ENCODE assay signal across 20 cellular contexts in genomic region chr18:54163458-54163857, GRCh38.
A peak's percentile ranks its signal among the peaks of the same experiment; 100 is the strongest.
DNase-seq lines count a peak whose midpoint lies in the region; ATAC-seq and TF ChIP-seq lines count a peak whose summit lies in the region.
"Had no signal": no experiment of that assay in that cellular context is flagged by ENCODE, and none has a peak within 500 bp of the region (broad histone marks: within the 10 kb centered on the region; RNA-seq: fewer than 3 reads in every experiment).

No MANE protein-coding gene starts in this region.

- no peak for TF ChIP-seq POLR2A in thyroid gland (IDR thresholded peaks at IDR 0.05)

- H2AFZ ChIP-seq in SK-N-SH (ENCODE audit: low read depth) (no peak overlapping the region), mesenchymal stem cell (ENCODE audit: low read depth, low read length) (no peak overlapping the region)

- H3K14ac ChIP-seq in mesenchymal stem cell (ENCODE audit: low read length in 2 of 2): no peak overlapping the region

- H3K36me3 ChIP-seq in SK-N-SH (replicated peaks in 1 of 2; ENCODE audit: control insufficient read depth in 1 of 2, insufficient read depth in 2 of 2, low read length in 1 of 2) (peaks cover 40 to 61% of the 10 kb centered on the region in 2 experiments), mesenchymal stem cell (ENCODE audit: control insufficient read depth in 1 of 2, insufficient read depth in 2 of 2, low read depth in 1 of 2, low read length in 2 of 2) (peaks cover 15 to 76% of the 10 kb centered on the region in 2 experiments), thyroid gland (peaks cover 37 to 46% of the 10 kb centered on the region in 2 donors)
- H3K36me3 ChIP-seq: BE2C had no signal

- no peak overlapping the region for H2BK12ac ChIP-seq in mesenchymal stem cell (ENCODE audit: low read length in 2 of 2)

- no peak for TF ChIP-seq RAD21 in SK-N-SH (IDR thresholded peaks at IDR 0.05; ENCODE audit: low read length)

- ATAC-seq in SK-N-SH treated with all-trans-retinoic acid at 6 μM for 48 hours (no peak), HG03108 (IDR thresholded peaks at IDR 0.05; ENCODE audit: unreplicated experiment) (no peak), HG02973 (IDR thresholded peaks at IDR 0.05; ENCODE audit: unreplicated experiment) (no peak)
- ATAC-seq: body of pancreas had no signal

- peaks cover 71% of the 10 kb centered on the region for H3K4me1 Mint-ChIP-seq in HFFc6 (ENCODE audit: low read depth)
- H3K4me1 Mint-ChIP-seq in activated naive CD8-positive, alpha-beta T cell (ENCODE audit: low read depth): peaks cover 5% of the 10 kb centered on the region

- no peak overlapping the region for H2AK5ac ChIP-seq in mesenchymal stem cell (ENCODE audit: low read length, severe bottlenecking)

- no peak for TF ChIP-seq CTCF in SK-N-SH (IDR thresholded peaks at IDR 0.05)
- TF ChIP-seq CTCF in HFFc6 (IDR thresholded peaks at IDR 0.05): no peak
- TF ChIP-seq CTCF in thyroid gland (IDR thresholded peaks at IDR 0.05): no peak

- H3K27ac ChIP-seq in SK-N-SH (ENCODE audit: low read depth in 2 of 2, low read length in 1 of 2): peak overlapping the region in 1 of 2 experiments; percentile 38; a peak in 2 of 4 replicates
- H3K27ac ChIP-seq in mesenchymal stem cell (ENCODE audit: low read length, poor library complexity, severe bottlenecking): peak overlapping the region; percentile 53
- H3K27ac ChIP-seq in thyroid gland: no peak overlapping the region
- H3K27ac ChIP-seq: 22Rv1, body of pancreas, tibial artery had no signal

- CTCF ChIA-PET in SK-N-SH (lab: Yijun Ruan, JAX): no interaction called here

- H3F3A ChIP-seq in SK-N-SH (replicated peaks; ENCODE audit: insufficient read depth): peaks cover 24% of the 10 kb centered on the region

- peaks cover 59% of the 10 kb centered on the region for H3K36me3 Mint-ChIP-seq in HFFc6 (ENCODE audit: low read depth)
- peaks cover 24% of the 10 kb centered on the region for H3K36me3 Mint-ChIP-seq in activated naive CD8-positive, alpha-beta T cell

- H3K4me3 ChIP-seq in SK-N-SH (ENCODE audit: low read depth in 2 of 2, low read length in 1 of 2): no peak overlapping the region
- no peak overlapping the region for H3K4me3 ChIP-seq in mesenchymal stem cell (ENCODE audit: insufficient read depth in 1 of 2, low read depth in 1 of 2, low read length in 2 of 2)
- no peak overlapping the region for H3K4me3 ChIP-seq in thyroid gland (replicated peaks in 1 of 3)
- H3K4me3 ChIP-seq: body of pancreas, tibial artery had no signal

- H3K4me3 Mint-ChIP-seq in HFFc6: peak overlapping the region; percentile 17
- no peak overlapping the region for H3K4me3 Mint-ChIP-seq in activated naive CD8-positive, alpha-beta T cell
- H3K4me3 Mint-ChIP-seq: activated CD4-positive, alpha-beta T cell treated with anti-CD3 and anti-CD28 coated beads, Interleukin-2, amount 10 ng/mL, durations not matched to agents 7 days and 5 days; dendritic cell treated with granulocyte-macrophage colony-stimulating factor and Interleukin-4, amounts not matched to agents 40 ng/mL and 50 ng/mL, for 4 days; IgD-negative memory B cell; nephron had no signal

- no peak overlapping the region for H3K23ac ChIP-seq in mesenchymal stem cell (ENCODE audit: low read length in 2 of 2)

- H3K4me1 ChIP-seq in SK-N-SH (ENCODE audit: control insufficient read depth in 1 of 2, insufficient read depth in 2 of 2, low read depth in 1 of 2, low read length in 1 of 2) (peaks cover 0 to 18% of the 10 kb centered on the region in 2 experiments; a peak in 2 of 4 replicates), mesenchymal stem cell (ENCODE audit: control insufficient read depth, insufficient read depth, low read depth, low read length) (peaks cover 1% of the 10 kb centered on the region), thyroid gland (no peaks in the 10 kb centered on the region)
- H3K4me1 ChIP-seq: BE2C, body of pancreas had no signal

- H3K9ac ChIP-seq in SK-N-SH: no peak overlapping the region
- H3K9ac ChIP-seq in mesenchymal stem cell (ENCODE audit: low read length): no peak overlapping the region

- no peak overlapping the region for H2BK120ac ChIP-seq in mesenchymal stem cell (ENCODE audit: low read depth, low read length)

- H3K27me3 Mint-ChIP-seq in HFFc6 (ENCODE audit: insufficient read depth): peaks cover 3% of the 10 kb centered on the region; the same call in 1 of the 2 replicates
- H3K27me3 Mint-ChIP-seq in activated naive CD8-positive, alpha-beta T cell: no peaks in the 10 kb centered on the region
- H3K27me3 Mint-ChIP-seq: activated CD4-positive, alpha-beta T cell treated with anti-CD3 and anti-CD28 coated beads, Interleukin-2, amount 10 ng/mL, durations not matched to agents 7 days and 5 days; dendritic cell treated with granulocyte-macrophage colony-stimulating factor and Interleukin-4, amounts not matched to agents 40 ng/mL and 50 ng/mL, for 4 days; IgD-negative memory B cell; progenitor cell of endocrine pancreas had no signal

- no peaks in the 10 kb centered on the region for H3K9me2 ChIP-seq in SK-N-SH

- H3K9me3 ChIP-seq in SK-N-SH (no peaks in the 10 kb centered on the region), mesenchymal stem cell (ENCODE audit: control insufficient read depth, low read length) (no peaks in the 10 kb centered on the region), thyroid gland (no peaks in the 10 kb centered on the region)
- H3K9me3 ChIP-seq: BE2C, body of pancreas, tibial artery had no signal

- DNase-seq in SK-N-SH (no peak), HFFc6 (no peak), mesenchymal stem cell (no peak), thyroid gland (no peak)
- DNase-seq: activated CD4-positive, alpha-beta T cell treated with anti-CD3 and anti-CD28 coated beads, Interleukin-2, amount 10 ng/mL, durations not matched to agents 7 days and 5 days; BE2C; body of pancreas; erythroblast; GF-D8; NCI-H2029; tibial artery had no signal

- intact Hi-C loops in thyroid gland (cut with DNase I): no loop called here

- H3K4ac ChIP-seq in mesenchymal stem cell (ENCODE audit: low read depth in 1 of 2, low read length in 2 of 2): no peak overlapping the region

- H4K8ac ChIP-seq in mesenchymal stem cell (ENCODE audit: low read length): no peak overlapping the region

- peaks cover 20% of the 10 kb centered on the region for H3K79me1 ChIP-seq in mesenchymal stem cell (replicated peaks; ENCODE audit: low read length, poor library complexity, severe bottlenecking)

- H2BK5ac ChIP-seq in mesenchymal stem cell (ENCODE audit: low read depth, low read length, poor library complexity, severe bottlenecking): no peak overlapping the region

- H3K27me3 ChIP-seq in SK-N-SH (ENCODE audit: insufficient read depth): no peaks in the 10 kb centered on the region
- H3K27me3 ChIP-seq in mesenchymal stem cell (ENCODE audit: control insufficient read depth in 1 of 2, insufficient read depth in 1 of 2, low read length in 2 of 2): no peaks in the 10 kb centered on the region
- H3K27me3 ChIP-seq in thyroid gland: no peaks in the 10 kb centered on the region
- H3K27me3 ChIP-seq: BE2C, body of pancreas, tibial artery had no signal

- POLR2A ChIA-PET in SK-N-SH (lab: Yijun Ruan, JAX): no interaction called here

- 68% methylated on average over 1 of the region's 1 CpG for WGBS in SK-N-SH (ENCODE audit: low lambda C conversion rate)
- no CpG with 5 or more reads among the region's 1 CpG for WGBS in mesenchymal stem cell
- 92 to 98% methylated on average over 1 of the region's 1 CpG for WGBS in thyroid gland, 2 donors

- no peak overlapping the region for H2BK15ac ChIP-seq in mesenchymal stem cell (ENCODE audit: low read depth, poor library complexity, severe bottlenecking)

- H4K91ac ChIP-seq in mesenchymal stem cell (ENCODE audit: low read length): no peak overlapping the region

- no peak overlapping the region for H3K18ac ChIP-seq in mesenchymal stem cell (ENCODE audit: low read depth in 1 of 2, low read length in 2 of 2)

- H3K9me3 Mint-ChIP-seq in HFFc6: peaks cover 3% of the 10 kb centered on the region; the same call in 1 of the 2 replicates
- no peaks in the 10 kb centered on the region for H3K9me3 Mint-ChIP-seq in activated naive CD8-positive, alpha-beta T cell (ENCODE audit: low read depth)
- H3K9me3 Mint-ChIP-seq: activated CD4-positive, alpha-beta T cell treated with anti-CD3 and anti-CD28 coated beads, Interleukin-2, amount 10 ng/mL, durations not matched to agents 7 days and 5 days; dendritic cell treated with granulocyte-macrophage colony-stimulating factor and Interleukin-4, amounts not matched to agents 40 ng/mL and 50 ng/mL, for 4 days; IgD-negative memory B cell; nephron had no signal

- no peak for TF ChIP-seq EP300 in SK-N-SH (IDR thresholded peaks at IDR 0.05; ENCODE audit: borderline replicate concordance in 1 of 2, low read depth in 1 of 2, low read length in 1 of 2)

- H3K79me2 ChIP-seq in SK-N-SH (ENCODE audit: insufficient read depth): peaks cover 25% of the 10 kb centered on the region; the same call in 1 of the 2 replicates

- H4K20me1 ChIP-seq in SK-N-SH (ENCODE audit: insufficient read depth): no peaks in the 10 kb centered on the region

- H3K4me2 ChIP-seq in SK-N-SH: no peak overlapping the region
- H3K4me2 ChIP-seq in mesenchymal stem cell (ENCODE audit: low read length, poor library complexity, severe bottlenecking): no peak overlapping the region

- peak overlapping the region; percentile 67 for H3K27ac Mint-ChIP-seq in HFFc6
- peak overlapping the region; percentile 17 for H3K27ac Mint-ChIP-seq in activated naive CD8-positive, alpha-beta T cell
- H3K27ac Mint-ChIP-seq: activated CD4-positive, alpha-beta T cell treated with anti-CD3 and anti-CD28 coated beads, Interleukin-2, amount 10 ng/mL, durations not matched to agents 7 days and 5 days; dendritic cell treated with granulocyte-macrophage colony-stimulating factor and Interleukin-4, amounts not matched to agents 40 ng/mL and 50 ng/mL, for 4 days; IgD-negative memory B cell; nephron; progenitor cell of endocrine pancreas had no signal

TF ChIP-seq in SK-N-SH, 30 proteins besides CTCF, POLR2A, EP300 and RAD21 (continues in another document):
- TF ChIP-seq NFIC (IDR thresholded peaks at IDR 0.05; ENCODE audit: borderline replicate concordance) (no peak), TCF12 (IDR thresholded peaks at IDR 0.05) (no peak), RCOR1 (IDR thresholded peaks at IDR 0.05; ENCODE audit: low read length) (no peak), RFX5 (IDR thresholded peaks at IDR 0.05; ENCODE audit: low read length) (no peak)

TF ChIP-seq in SK-N-SH treated with all-trans-retinoic acid at 6 μM for 48 hours, 23 proteins besides CTCF, POLR2A, EP300 and RAD21 (continues in another document):
- no peak for TF ChIP-seq ZNF565 (CRISPR knock-in tag; conservative IDR thresholded peaks at IDR 0.05; ENCODE audit: low read depth)
